In genomic region chr11:119759324-119759723, GRCh38 we compare ENCODE assay signal across 14 cellular contexts. TPM values are rescaled to one million over a fixed set of nuclear protein-coding genes. Genes with fewer than 3 reads are reported as not detected.
DNase-seq lines count a peak whose midpoint lies in the region; ATAC-seq and TF ChIP-seq lines count a peak whose summit lies in the region.
"Had no signal": no experiment of that assay in that cellular context is flagged by ENCODE, and none has a peak within 500 bp of the region (broad histone marks: within the 10 kb centered on the region; RNA-seq: fewer than 3 reads in every experiment).

No MANE protein-coding gene starts in this region.

- H3K27ac ChIP-seq in A673 (ENCODE audit: low read depth, low read length, poor library complexity, severe bottlenecking) (no peak overlapping the region), GM23338 (ENCODE audit: low read depth) (no peak overlapping the region), PC-3 (ENCODE audit: low read length) (no peak overlapping the region)
- H3K27ac ChIP-seq: thoracic aorta had no signal

- H3K9me3 Mint-ChIP-seq in GM23338 = no peaks in the 10 kb centered on the region
- no peaks in the 10 kb centered on the region for H3K9me3 Mint-ChIP-seq in activated CD4-positive, alpha-beta T cell treated with anti-CD3 and anti-CD28 coated beads, Interleukin-2, amount 10 ng/mL, durations not matched to agents 7 days and 5 days

- no peak overlapping the region for H3K9ac ChIP-seq in PC-3 (ENCODE audit: low read length)

- H3K36me3 Mint-ChIP-seq in GM23338 (ENCODE audit: low read depth) = no peaks in the 10 kb centered on the region
- H3K36me3 Mint-ChIP-seq in activated CD4-positive, alpha-beta T cell treated with anti-CD3 and anti-CD28 coated beads, Interleukin-2, amount 10 ng/mL, durations not matched to agents 7 days and 5 days (ENCODE audit: low read depth) = no peaks in the 10 kb centered on the region
- H3K36me3 Mint-ChIP-seq: CD4-positive, CD25-positive, alpha-beta regulatory T cell had no signal

- no TSS peak for BruUV-seq in A673 (replicated peaks; lab: Mats Ljungman, UMichigan)
- no TSS peak for BruUV-seq in PC-3 (replicated peaks; lab: Mats Ljungman, UMichigan)

- intact Hi-C loops in A673 (cut with micrococcal nuclease; ENCODE audit: unreplicated experiment) (no loop called here), PC-3 (cut with micrococcal nuclease) (no loop called here)

- CTCF ChIA-PET in A673 (lab: Charles Lee) (no interaction called here), PC-3 (lab: Charles Lee) (no interaction called here)
- CTCF ChIA-PET in activated CD4-positive, alpha-beta T cell treated with anti-CD3 and anti-CD28 coated beads, Interleukin-2, amount 10 ng/mL, durations not matched to agents 7 days and 5 days (lab: Charles Lee) = interaction anchor here (1.3 kb wide), 1 partner anchor 23 kb away, joined by 3 read pairs; no protein-coding TSS in a partner anchor

- TF ChIP-seq CTCF in A673 (conservative IDR thresholded peaks at IDR 0.05; ENCODE audit: low read depth, low read length) = no peak
- no peak for TF ChIP-seq CTCF in GM23338 (conservative IDR thresholded peaks at IDR 0.05; ENCODE audit: low read depth in 2 of 2)
- no peak for TF ChIP-seq CTCF in PC-3 (conservative IDR thresholded peaks at IDR 0.05; ENCODE audit: low read depth, low read length)
- no peak for TF ChIP-seq CTCF in fibroblast of mammary gland (conservative IDR thresholded peaks at IDR 0.05; ENCODE audit: control insufficient read depth, insufficient read depth, low read depth, low read length)

- no peaks in the 10 kb centered on the region for H4K20me1 ChIP-seq in GM23338 (replicated peaks; ENCODE audit: insufficient read depth)
- no peaks in the 10 kb centered on the region for H4K20me1 ChIP-seq in PC-3 (ENCODE audit: low read length)

- H3K27me3 Mint-ChIP-seq in GM23338 (ENCODE audit: insufficient read depth, low read depth, poor library complexity) = peaks cover 18% of the 10 kb centered on the region
- peaks cover 8% of the 10 kb centered on the region for H3K27me3 Mint-ChIP-seq in activated CD4-positive, alpha-beta T cell treated with anti-CD3 and anti-CD28 coated beads, Interleukin-2, amount 10 ng/mL, durations not matched to agents 7 days and 5 days

- H2AFZ ChIP-seq in GM23338 (peak overlapping the region; percentile 23; the same call in 1 of the 2 replicates), PC-3 (ENCODE audit: low read length) (no peak overlapping the region)

- H3K4me2 ChIP-seq in GM23338 (no peak overlapping the region), PC-3 (ENCODE audit: low read length) (peak overlapping the region; percentile 30)

- POLR2A ChIA-PET in A673 (lab: Charles Lee; ENCODE audit: low non-redundant PET) = no interaction called here
- POLR2A ChIA-PET in PC-3 (lab: Charles Lee; ENCODE audit: unreplicated experiment) = no interaction called here
- POLR2A ChIA-PET in activated CD4-positive, alpha-beta T cell treated with anti-CD3 and anti-CD28 coated beads, Interleukin-2, amount 10 ng/mL, durations not matched to agents 7 days and 5 days (lab: Charles Lee) = no interaction called here

- DNase-seq in A673 (ENCODE audit: low spot score) (peak; percentile 53), GM23338 (ENCODE audit: low spot score) (no peak), PC-3 (peak; percentile 65), fibroblast of mammary gland (ENCODE audit: low read depth) (peak; percentile 50), mesenteric fat pad (ENCODE audit: low spot score) (no peak), activated gamma-delta T cell (lab: John Stamatoyannopoulos, UW) (no peak), NCI-H1105 treated with DMSO at 0.1 percent for 48 hours (lab: John Stamatoyannopoulos, UW) (no peak)
- no peak for DNase-seq in activated CD4-positive, alpha-beta T cell treated with anti-CD3 and anti-CD28 coated beads, Interleukin-2, amount 10 ng/mL, durations not matched to agents 7 days and 5 days
- DNase-seq: activated CD8-positive, alpha-beta memory T cell treated with anti-CD3 and anti-CD28 coated beads, Interleukin-2, amount 50 U/mL, for 48 hours; CD4-positive, CD25-positive, alpha-beta regulatory T cell; stimulated activated CD4-positive, alpha-beta T cell treated with anti-CD3 and anti-CD28 coated beads, Interleukin-15, amount 100 ng/mL, for 24 hours had no signal

- ATAC-seq in GM23338 (peak; percentile 27), PC-3 (peak; percentile 84)

- H3K4me3 ChIP-seq in A673 (ENCODE audit: low read depth, low read length, poor library complexity, severe bottlenecking) (no peak overlapping the region), GM23338 (no peak overlapping the region), PC-3 (ENCODE audit: low read length) (no peak overlapping the region), fibroblast of mammary gland (ENCODE audit: control insufficient read depth, low read depth, low read length) (no peak overlapping the region)
- H3K4me3 ChIP-seq: dorsolateral prefrontal cortex, lung, thoracic aorta had no signal

- no peak overlapping the region for H3K27ac Mint-ChIP-seq in GM23338
- H3K27ac Mint-ChIP-seq in activated CD4-positive, alpha-beta T cell treated with anti-CD3 and anti-CD28 coated beads, Interleukin-2, amount 10 ng/mL, durations not matched to agents 7 days and 5 days = no peak overlapping the region
- H3K27ac Mint-ChIP-seq: CD4-positive, CD25-positive, alpha-beta regulatory T cell had no signal

- no peaks in the 10 kb centered on the region for H3K9me3 ChIP-seq in A673 (ENCODE audit: low read depth, low read length, poor library complexity, severe bottlenecking)
- H3K9me3 ChIP-seq in PC-3 (ENCODE audit: low read length) = no peaks in the 10 kb centered on the region
- H3K9me3 ChIP-seq: thoracic aorta had no signal

- H3K4me1 ChIP-seq in A673 (ENCODE audit: insufficient read depth, low read length, poor library complexity, severe bottlenecking) = peaks cover 5% of the 10 kb centered on the region
- H3K4me1 ChIP-seq in GM23338 (ENCODE audit: insufficient read depth) = no peaks in the 10 kb centered on the region
- peaks cover 9% of the 10 kb centered on the region for H3K4me1 ChIP-seq in PC-3 (ENCODE audit: insufficient read depth, low read length)

- H3K36me3 ChIP-seq in A673 (ENCODE audit: insufficient read depth, low read length, poor library complexity, severe bottlenecking) (no peaks in the 10 kb centered on the region), GM23338 (ENCODE audit: insufficient read depth) (no peaks in the 10 kb centered on the region), PC-3 (ENCODE audit: low read depth, low read length) (no peaks in the 10 kb centered on the region)
- H3K36me3 ChIP-seq: thoracic aorta had no signal

- no peaks in the 10 kb centered on the region for H3K79me2 ChIP-seq in GM23338 (replicated peaks; ENCODE audit: insufficient read depth)
- no peaks in the 10 kb centered on the region for H3K79me2 ChIP-seq in PC-3 (ENCODE audit: low read length)

- H3K4me3 Mint-ChIP-seq in GM23338 = no peak overlapping the region
- H3K4me3 Mint-ChIP-seq in activated CD4-positive, alpha-beta T cell treated with anti-CD3 and anti-CD28 coated beads, Interleukin-2, amount 10 ng/mL, durations not matched to agents 7 days and 5 days = no peak overlapping the region
- H3K4me3 Mint-ChIP-seq: CD4-positive, CD25-positive, alpha-beta regulatory T cell had no signal

- no peaks in the 10 kb centered on the region for H3F3A ChIP-seq in GM23338 (replicated peaks; ENCODE audit: low read depth)
- H3F3A ChIP-seq in PC-3 (ENCODE audit: low read length, unreplicated experiment) = no peaks in the 10 kb centered on the region

- H3K27me3 ChIP-seq in A673 (replicated peaks; ENCODE audit: insufficient read depth, low read depth, low read length, poor library complexity) (no peaks in the 10 kb centered on the region), GM23338 (ENCODE audit: insufficient read depth) (no peaks in the 10 kb centered on the region), PC-3 (ENCODE audit: low read length) (peaks cover 50% of the 10 kb centered on the region)

- H3K4me1 Mint-ChIP-seq in GM23338 = peaks cover 24% of the 10 kb centered on the region
- no peaks in the 10 kb centered on the region for H3K4me1 Mint-ChIP-seq in activated CD4-positive, alpha-beta T cell treated with anti-CD3 and anti-CD28 coated beads, Interleukin-2, amount 10 ng/mL, durations not matched to agents 7 days and 5 days
- H3K4me1 Mint-ChIP-seq: CD4-positive, CD25-positive, alpha-beta regulatory T cell had no signal

- H3K9me2 ChIP-seq in GM23338 (ENCODE audit: insufficient read depth) (no peaks in the 10 kb centered on the region), PC-3 (replicated peaks; ENCODE audit: low read length) (no peaks in the 10 kb centered on the region)

TF ChIP-seq in GM23338, 12 proteins besides CTCF, POLR2A, EP300 and RAD21 (continues in another document):
- no peak for TF ChIP-seq STAT1 (IDR thresholded peaks at IDR 0.05; ENCODE audit: unreplicated experiment)
- TF ChIP-seq ZNF331 (CRISPR knock-in tag; IDR thresholded peaks at IDR 0.05; ENCODE audit: low read depth) = no peak
- no peak for TF ChIP-seq EZH2phosphoT487 (IDR thresholded peaks at IDR 0.05; ENCODE audit: unreplicated experiment)

RNA-seq across cellular contexts. Expression of gene NECTIN1, which starts 30.3 kb away (rescaled TPM):
- total RNA-seq in A673 (2021) = 9.8 and 10.1 TPM in 2 replicates
- total RNA-seq in GM23338 (2014; rRNA removed; shearing (Covaris generic)) = 48.4 and 56.3 TPM in 2 replicates
- 18.7 and 19.9 TPM in 2 replicates for polyA plus RNA-seq in GM23338 (2016; fragmentation: Nextera tagmentation; extraction: Ambion mirVana)
- total RNA-seq in PC-3 (2014; rRNA removed) = 19.9 and 24.6 TPM in 2 replicates
- 11.2 TPM for total RNA-seq in mesenteric fat pad
- total RNA-seq in activated CD4-positive, alpha-beta T cell treated with anti-CD3 and anti-CD28 coated beads, Interleukin-2, amount 10 ng/mL, durations not matched to agents 7 days and 5 days = under 1 TPM; 0.21 to 0.30 TPM

Comparison
In these comparisons a context has a peak if more than half of its experiments do, and no peak if none do; other contexts are left out.
1. DNase-seq: peak in A673 (single experiment), PC-3 (single experiment) and fibroblast of mammary gland (single experiment); none in GM23338 (single experiment), mesenteric fat pad (single experiment), activated gamma-delta T cell (single experiment), activated CD4-positive, alpha-beta T cell treated with anti-CD3 and anti-CD28 coated beads, Interleukin-2, amount 10 ng/mL, durations not matched to agents 7 days and 5 days (single experiment) and NCI-H1105 treated with DMSO at 0.1 percent for 48 hours (single experiment).